In the genomic region with DNA sequence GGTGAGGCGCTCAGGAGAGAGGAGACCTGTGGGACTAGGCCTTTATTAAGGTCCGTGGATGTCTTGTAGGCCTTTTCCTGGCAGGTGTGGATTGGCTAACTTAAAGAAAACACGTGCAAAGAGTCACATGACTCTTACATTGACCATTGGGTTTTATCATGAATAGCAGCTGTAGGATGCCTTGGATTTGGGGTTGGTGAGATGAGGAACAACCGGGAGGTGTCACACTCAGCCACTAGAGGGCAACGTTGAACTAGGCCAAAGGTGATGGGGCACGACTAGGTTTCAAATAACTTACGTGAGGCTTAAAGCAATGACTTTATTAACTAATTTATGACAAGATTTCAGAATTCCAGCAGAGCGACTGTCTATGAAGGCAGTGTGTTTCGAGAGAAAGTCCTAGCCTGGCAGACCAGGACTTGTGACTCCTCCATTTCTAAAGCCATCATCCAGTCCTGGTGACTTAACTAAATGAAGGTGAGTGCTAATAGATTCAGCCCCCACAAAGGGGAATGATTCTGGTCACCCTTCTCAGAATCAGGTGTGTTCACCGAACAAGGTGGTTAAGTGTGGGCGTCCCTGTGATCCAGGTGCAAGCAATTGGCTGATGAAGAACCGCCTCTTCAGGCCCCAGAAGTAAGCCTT, we compare ENCODE assay signal across 9 cellular contexts.
A peak's percentile ranks its signal among the peaks of the same experiment; 100 is the strongest.
DNase-seq lines count a peak whose midpoint lies in the region; ATAC-seq and TF ChIP-seq lines count a peak whose summit lies in the region.
"Had no signal": no experiment of that assay in that cellular context is flagged by ENCODE, and none has a peak within 500 bp of the region (broad histone marks: within the 10 kb centered on the region; RNA-seq: fewer than 3 reads in every experiment).

No MANE protein-coding gene starts in this region.

- H3K9me3 Mint-ChIP-seq in neural progenitor cell = no peaks in the 10 kb centered on the region
- H3K9me3 Mint-ChIP-seq: T-helper 1 cell treated with Interleukin-12 subunit alpha and Interleukin-12 subunit beta and Interleukin-4 antibody, amounts not matched to agents 30 μg/mL and 1 μg/mL, for 36 hours had no signal

- H3K79me2 ChIP-seq in neural progenitor cell (ENCODE audit: low read depth) = no peaks in the 10 kb centered on the region

- H3K27ac Mint-ChIP-seq in neural progenitor cell = peak overlapping the region; percentile 59
- H3K27ac Mint-ChIP-seq: T-helper 1 cell treated with Interleukin-12 subunit alpha and Interleukin-12 subunit beta and Interleukin-4 antibody, amounts not matched to agents 30 μg/mL and 1 μg/mL, for 36 hours had no signal

- H2AFZ ChIP-seq in neural progenitor cell (replicated peaks) = no peak overlapping the region

- in situ Hi-C loops in Caki2 (cut with HindIII; ENCODE audit: low pct_unique_long_range_greater_than_20kb, low sequenced_read_pairs) = no loop called here

- H3K4me1 ChIP-seq in neural progenitor cell = no peaks in the 10 kb centered on the region

- no peaks in the 10 kb centered on the region for H3F3A ChIP-seq in neural progenitor cell (ENCODE audit: low read depth)

- ATAC-seq in GM18907 (IDR thresholded peaks at IDR 0.05; ENCODE audit: unreplicated experiment) (peak; percentile 78), HG03097 (IDR thresholded peaks at IDR 0.05; ENCODE audit: low FRiP score, unreplicated experiment) (peak; percentile 80), GM21786 (IDR thresholded peaks at IDR 0.05; ENCODE audit: unreplicated experiment) (no peak)

- no peaks in the 10 kb centered on the region for H3K36me3 Mint-ChIP-seq in neural progenitor cell

- peak; percentile 10 for DNase-seq in Caki2 (ENCODE audit: low read depth)
- peak; percentile 49 for DNase-seq in RKO (ENCODE audit: low spot score)
- DNase-seq in choroid plexus epithelial cell (ENCODE audit: low read depth) = peak; percentile 11
- peak; percentile 65 for DNase-seq in neural progenitor cell (ENCODE audit: low spot score)
- no peak for DNase-seq in LoVo (ENCODE audit: low spot score)

- H4K20me1 ChIP-seq in neural progenitor cell (ENCODE audit: low read depth) = no peaks in the 10 kb centered on the region

- no peak overlapping the region for H3K4me3 Mint-ChIP-seq in neural progenitor cell
- H3K4me3 Mint-ChIP-seq: T-helper 1 cell treated with Interleukin-12 subunit alpha and Interleukin-12 subunit beta and Interleukin-4 antibody, amounts not matched to agents 30 μg/mL and 1 μg/mL, for 36 hours had no signal

- peaks cover 3% of the 10 kb centered on the region for H3K4me1 Mint-ChIP-seq in neural progenitor cell

- H3K4me3 ChIP-seq in choroid plexus epithelial cell (ENCODE audit: low read depth, low read length) (no peak overlapping the region), neural progenitor cell (no peak overlapping the region)

- H3K27me3 Mint-ChIP-seq in neural progenitor cell (ENCODE audit: insufficient read depth, low read depth) = no peaks in the 10 kb centered on the region

- no peaks in the 10 kb centered on the region for H3K9me3 ChIP-seq in neural progenitor cell (ENCODE audit: low read depth)

- peak; percentile 58 for TF ChIP-seq CTCF in choroid plexus epithelial cell (conservative IDR thresholded peaks at IDR 0.05; ENCODE audit: low read depth, low read length)
- TF ChIP-seq CTCF in neural progenitor cell (IDR thresholded peaks at IDR 0.05) = peak; percentile 77

- H3K36me3 ChIP-seq in neural progenitor cell = no peaks in the 10 kb centered on the region

- no peak overlapping the region for H3K27ac ChIP-seq in neural progenitor cell

- no peak overlapping the region for H3K9ac ChIP-seq in neural progenitor cell

- H3K27me3 ChIP-seq in neural progenitor cell = no peaks in the 10 kb centered on the region

- no peak overlapping the region for H3K4me2 ChIP-seq in neural progenitor cell
